ENCODE assay signal across 22 cellular contexts in genomic region chr3:135981701-135982403, GRCh38.
"Had no signal": no experiment of that assay in that cellular context is flagged by ENCODE, and none has a peak within 500 bp of the region (broad histone marks: within the 10 kb centered on the region; RNA-seq: fewer than 3 reads in every experiment).

No MANE protein-coding gene starts in this region.

- ATAC-seq: activated CD8-positive, alpha-beta T cell treated with anti-CD3 and anti-CD28 coated beads, Interleukin-2, amount 10 ng/mL, durations not matched to agents 7 days and 5 days; heart left ventricle; left cardiac atrium; lower lobe of right lung; naive thymus-derived CD8-positive, alpha-beta T cell; sciatic nerve; stimulated activated naive B cell treated with anti-CD40 and anti-IgM and Interleukin-4, amounts not matched to agents 10 μg/mL and 1 μg/mL and 100 μg/mL, for 72 hours had no signal

- H3K9me3 ChIP-seq: heart left ventricle, lower lobe of right lung, testis, vagina had no signal

- H3K4me3 ChIP-seq: heart left ventricle, lower lobe of right lung, neural progenitor cell, testis, vagina had no signal

- H3K9ac ChIP-seq: neural progenitor cell had no signal

- H3K36me3 ChIP-seq: brain microvascular endothelial cell, heart left ventricle, lower lobe of right lung, neural progenitor cell, vagina, WERI-Rb-1 had no signal

- H3K27me3 ChIP-seq: brain microvascular endothelial cell, heart left ventricle, neural progenitor cell, testis, vagina had no signal

- DNase-seq: activated CD4-positive, alpha-beta T cell treated with anti-CD3 and anti-CD28 coated beads, Interleukin-2, amount 50 U/mL, for 1 hour; activated CD4-positive, CD25-positive, alpha-beta regulatory T cell treated with anti-CD3 and anti-CD28 coated beads, Interleukin-2, amount 50 U/mL, for 72 hours; activated CD8-positive, alpha-beta T cell treated with anti-CD3 and anti-CD28 coated beads, Interleukin-2, amount 10 ng/mL, durations not matched to agents 7 days and 5 days; activated gamma-delta T cell treated with Interleukin-2 at 50 U/mL for 16 hours; anterior cingulate cortex; brain microvascular endothelial cell; cortex of kidney; heart left ventricle; islet precursor cell; left cardiac atrium; lower lobe of right lung; naive thymus-derived CD8-positive, alpha-beta T cell; posterior cingulate gyrus; stimulated activated CD4-positive, alpha-beta T cell treated with anti-CD3 and anti-CD28 coated beads, Interleukin-2, amount 100 ng/mL, for 48 hours; stimulated activated CD8-positive, alpha-beta memory T cell treated with anti-CD3 and anti-CD28 coated beads, Interleukin-4, amount 100 ng/mL, for 48 hours; stimulated activated naive B cell treated with anti-CD40 and anti-IgM and Interleukin-4, amounts not matched to agents 10 μg/mL and 1 μg/mL and 100 μg/mL, for 72 hours; T-helper 1 cell; testis; WERI-Rb-1 had no signal

- H3K4me2 ChIP-seq: neural progenitor cell had no signal

- H3K27ac ChIP-seq: brain microvascular endothelial cell, heart left ventricle, lower lobe of right lung, neural progenitor cell, testis, vagina, WERI-Rb-1 had no signal

- H3K4me1 ChIP-seq: lower lobe of right lung, neural progenitor cell, testis had no signal
